ENCODE assay signal across 1 cellular context in the genomic region with DNA sequence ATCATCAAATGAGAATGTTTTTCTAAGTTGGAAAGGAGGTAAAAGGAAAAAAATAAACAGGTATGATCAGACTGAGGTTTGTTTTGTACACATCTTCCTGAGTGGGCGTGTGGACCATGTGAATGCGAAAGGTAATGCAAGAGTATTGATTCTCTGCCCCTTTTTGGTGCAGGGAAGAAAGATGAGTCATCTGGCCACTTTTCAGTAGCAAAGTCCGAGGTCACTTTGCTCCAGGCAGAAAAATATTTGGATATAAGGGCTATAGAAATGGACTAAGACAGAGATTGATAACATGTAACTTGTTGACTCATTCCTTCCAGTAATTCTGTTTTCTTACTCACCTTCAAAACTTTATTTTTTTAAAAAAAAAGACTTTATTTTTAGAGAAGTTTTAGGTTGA.
TF ChIP-seq lines count a peak whose summit lies in the region.

No MANE protein-coding gene starts in this region.

TF ChIP-seq in HepG2, 621 proteins besides CTCF, POLR2A, EP300 and RAD21 (continued from another document and continues in another):
- peak; percentile 70 for TF ChIP-seq ZEB1 (IDR thresholded peaks at IDR 0.05; ENCODE audit: insufficient replicate concordance, low read depth)
- TF ChIP-seq NRL (CRISPR knock-in tag; IDR thresholded peaks at IDR 0.05; ENCODE audit: borderline replicate concordance) = no peak
- TF ChIP-seq, protein P1, sequence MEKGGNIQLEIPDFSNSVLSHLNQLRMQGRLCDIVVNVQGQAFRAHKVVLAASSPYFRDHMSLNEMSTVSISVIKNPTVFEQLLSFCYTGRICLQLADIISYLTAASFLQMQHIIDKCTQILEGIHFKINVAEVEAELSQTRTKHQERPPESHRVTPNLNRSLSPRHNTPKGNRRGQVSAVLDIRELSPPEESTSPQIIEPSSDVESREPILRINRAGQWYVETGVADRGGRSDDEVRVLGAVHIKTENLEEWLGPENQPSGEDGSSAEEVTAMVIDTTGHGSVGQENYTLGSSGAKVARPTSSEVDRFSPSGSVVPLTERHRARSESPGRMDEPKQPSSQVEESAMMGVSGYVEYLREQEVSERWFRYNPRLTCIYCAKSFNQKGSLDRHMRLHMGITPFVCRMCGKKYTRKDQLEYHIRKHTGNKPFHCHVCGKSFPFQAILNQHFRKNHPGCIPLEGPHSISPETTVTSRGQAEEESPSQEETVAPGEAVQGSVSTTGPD (CRISPR knock-in tag; IDR thresholded peaks at IDR 0.05) = no peak
- no peak for TF ChIP-seq IRX3 (CRISPR knock-in tag; IDR thresholded peaks at IDR 0.05; ENCODE audit: borderline replicate concordance, low read depth)
- TF ChIP-seq, protein P2, sequence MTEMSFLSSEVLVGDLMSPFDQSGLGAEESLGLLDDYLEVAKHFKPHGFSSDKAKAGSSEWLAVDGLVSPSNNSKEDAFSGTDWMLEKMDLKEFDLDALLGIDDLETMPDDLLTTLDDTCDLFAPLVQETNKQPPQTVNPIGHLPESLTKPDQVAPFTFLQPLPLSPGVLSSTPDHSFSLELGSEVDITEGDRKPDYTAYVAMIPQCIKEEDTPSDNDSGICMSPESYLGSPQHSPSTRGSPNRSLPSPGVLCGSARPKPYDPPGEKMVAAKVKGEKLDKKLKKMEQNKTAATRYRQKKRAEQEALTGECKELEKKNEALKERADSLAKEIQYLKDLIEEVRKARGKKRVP (CRISPR knock-in tag; IDR thresholded peaks at IDR 0.05) = peak in 1 of 2 experiments; percentile 46; a peak in 1 of 4 replicates
- no peak for TF ChIP-seq ATAD3A (CRISPR knock-in tag; IDR thresholded peaks at IDR 0.05)
- TF ChIP-seq, protein P3, sequence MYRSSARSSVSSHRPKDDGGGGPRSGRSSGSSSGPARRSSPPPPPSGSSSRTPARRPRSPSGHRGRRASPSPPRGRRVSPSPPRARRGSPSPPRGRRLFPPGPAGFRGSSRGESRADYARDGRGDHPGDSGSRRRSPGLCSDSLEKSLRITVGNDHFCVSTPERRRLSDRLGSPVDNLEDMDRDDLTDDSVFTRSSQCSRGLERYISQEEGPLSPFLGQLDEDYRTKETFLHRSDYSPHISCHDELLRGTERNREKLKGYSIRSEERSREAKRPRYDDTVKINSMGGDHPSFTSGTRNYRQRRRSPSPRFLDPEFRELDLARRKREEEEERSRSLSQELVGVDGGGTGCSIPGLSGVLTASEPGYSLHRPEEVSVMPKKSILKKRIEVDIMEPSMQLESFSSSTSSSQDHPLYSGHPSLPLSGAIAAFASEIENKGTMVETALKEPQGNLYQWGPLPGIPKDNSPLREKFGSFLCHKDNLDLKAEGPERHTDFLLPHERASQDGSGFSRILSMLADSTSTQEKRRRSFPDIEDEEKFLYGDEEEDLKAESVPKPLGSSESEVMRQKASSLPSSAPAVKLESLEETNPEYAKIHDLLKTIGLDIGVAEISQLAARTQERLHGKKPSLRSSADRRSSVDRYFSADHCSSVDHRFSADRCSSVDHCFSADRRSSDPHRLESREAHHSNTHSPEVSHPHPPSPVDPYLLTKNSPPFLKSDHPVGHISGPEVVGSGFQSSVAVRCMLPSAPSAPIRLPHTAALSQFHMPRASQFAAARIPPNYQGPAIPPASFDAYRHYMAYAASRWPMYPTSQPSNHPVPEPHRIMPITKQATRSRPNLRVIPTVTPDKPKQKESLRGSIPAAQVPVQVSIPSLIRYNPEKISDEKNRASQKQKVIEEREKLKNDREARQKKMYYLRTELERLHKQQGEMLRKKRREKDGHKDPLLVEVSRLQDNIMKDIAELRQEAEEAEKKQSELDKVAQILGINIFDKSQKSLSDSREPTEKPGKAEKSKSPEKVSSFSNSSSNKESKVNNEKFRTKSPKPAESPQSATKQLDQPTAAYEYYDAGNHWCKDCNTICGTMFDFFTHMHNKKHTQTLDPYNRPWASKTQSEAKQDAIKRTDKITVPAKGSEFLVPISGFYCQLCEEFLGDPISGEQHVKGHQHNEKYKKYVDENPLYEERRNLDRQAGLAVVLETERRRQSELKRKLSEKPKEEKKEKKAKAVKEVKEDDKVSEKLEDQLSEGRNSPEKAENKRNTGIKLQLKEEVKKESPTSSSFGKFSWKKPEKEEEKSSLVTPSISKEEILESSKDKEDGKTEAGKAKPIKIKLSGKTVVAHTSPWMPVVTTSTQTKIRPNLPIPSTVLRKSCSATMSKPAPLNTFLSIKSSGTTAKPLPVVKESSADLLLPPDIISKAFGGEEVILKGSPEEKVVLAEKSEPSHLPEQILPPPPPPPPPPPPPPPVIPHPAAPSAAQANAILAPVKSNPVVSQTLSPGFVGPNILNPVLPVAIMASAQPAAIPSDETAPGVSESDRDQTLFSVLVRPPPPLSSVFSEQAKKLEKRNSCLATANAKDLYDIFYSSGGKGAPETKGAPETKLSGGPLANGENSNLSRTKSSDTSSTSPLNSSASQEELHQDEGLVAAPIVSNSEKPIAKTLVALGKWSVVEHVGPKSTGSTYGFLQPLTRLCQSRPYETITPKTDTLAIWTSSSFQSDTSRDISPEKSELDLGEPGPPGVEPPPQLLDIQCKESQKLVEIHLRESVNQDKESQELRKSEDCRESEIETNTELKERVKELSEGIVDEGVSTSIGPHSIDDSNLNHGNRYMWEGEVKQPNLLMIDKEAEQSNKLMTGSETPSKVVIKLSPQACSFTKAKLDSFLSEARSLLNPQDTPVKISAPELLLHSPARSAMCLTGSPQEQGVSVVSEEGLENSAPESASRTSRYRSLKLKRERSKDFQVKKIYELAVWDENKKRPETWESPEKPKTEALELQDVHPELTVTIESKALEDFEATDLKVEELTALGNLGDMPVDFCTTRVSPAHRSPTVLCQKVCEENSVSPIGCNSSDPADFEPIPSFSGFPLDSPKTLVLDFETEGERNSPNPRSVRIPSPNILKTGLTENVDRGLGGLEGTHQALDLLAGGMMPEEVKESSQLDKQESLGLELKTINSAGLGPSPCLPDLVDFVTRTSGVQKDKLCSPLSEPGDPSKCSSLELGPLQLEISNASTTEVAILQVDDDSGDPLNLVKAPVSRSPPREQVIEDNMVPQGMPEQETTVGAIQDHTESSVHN (CRISPR knock-in tag; IDR thresholded peaks at IDR 0.05) = no peak
- no peak for TF ChIP-seq NFYC (CRISPR knock-in tag; IDR thresholded peaks at IDR 0.05)
- TF ChIP-seq RFX3 (CRISPR knock-in tag; IDR thresholded peaks at IDR 0.05) = no peak
- no peak for TF ChIP-seq ZNF232 (CRISPR knock-in tag; IDR thresholded peaks at IDR 0.05; ENCODE audit: borderline replicate concordance)
- TF ChIP-seq, protein P4, sequence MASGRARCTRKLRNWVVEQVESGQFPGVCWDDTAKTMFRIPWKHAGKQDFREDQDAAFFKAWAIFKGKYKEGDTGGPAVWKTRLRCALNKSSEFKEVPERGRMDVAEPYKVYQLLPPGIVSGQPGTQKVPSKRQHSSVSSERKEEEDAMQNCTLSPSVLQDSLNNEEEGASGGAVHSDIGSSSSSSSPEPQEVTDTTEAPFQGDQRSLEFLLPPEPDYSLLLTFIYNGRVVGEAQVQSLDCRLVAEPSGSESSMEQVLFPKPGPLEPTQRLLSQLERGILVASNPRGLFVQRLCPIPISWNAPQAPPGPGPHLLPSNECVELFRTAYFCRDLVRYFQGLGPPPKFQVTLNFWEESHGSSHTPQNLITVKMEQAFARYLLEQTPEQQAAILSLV (CRISPR knock-in tag; IDR thresholded peaks at IDR 0.05; ENCODE audit: borderline replicate concordance) = no peak
- no peak for TF ChIP-seq SOX6 (IDR thresholded peaks at IDR 0.05)
- TF ChIP-seq SOX6 (CRISPR knock-in tag; IDR thresholded peaks at IDR 0.05) = peak; percentile 66; the same call in 1 of the 2 replicates
- no peak for TF ChIP-seq ZNF138 (CRISPR knock-in tag; IDR thresholded peaks at IDR 0.05; ENCODE audit: low read depth)
- TF ChIP-seq, protein P5, sequence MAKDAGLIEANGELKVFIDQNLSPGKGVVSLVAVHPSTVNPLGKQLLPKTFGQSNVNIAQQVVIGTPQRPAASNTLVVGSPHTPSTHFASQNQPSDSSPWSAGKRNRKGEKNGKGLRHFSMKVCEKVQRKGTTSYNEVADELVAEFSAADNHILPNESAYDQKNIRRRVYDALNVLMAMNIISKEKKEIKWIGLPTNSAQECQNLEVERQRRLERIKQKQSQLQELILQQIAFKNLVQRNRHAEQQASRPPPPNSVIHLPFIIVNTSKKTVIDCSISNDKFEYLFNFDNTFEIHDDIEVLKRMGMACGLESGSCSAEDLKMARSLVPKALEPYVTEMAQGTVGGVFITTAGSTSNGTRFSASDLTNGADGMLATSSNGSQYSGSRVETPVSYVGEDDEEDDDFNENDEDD (CRISPR knock-in tag; IDR thresholded peaks at IDR 0.05; ENCODE audit: borderline replicate concordance) = no peak
- no peak for TF ChIP-seq EEA1 (CRISPR knock-in tag; IDR thresholded peaks at IDR 0.05; ENCODE audit: borderline replicate concordance)
- TF ChIP-seq, protein P6, sequence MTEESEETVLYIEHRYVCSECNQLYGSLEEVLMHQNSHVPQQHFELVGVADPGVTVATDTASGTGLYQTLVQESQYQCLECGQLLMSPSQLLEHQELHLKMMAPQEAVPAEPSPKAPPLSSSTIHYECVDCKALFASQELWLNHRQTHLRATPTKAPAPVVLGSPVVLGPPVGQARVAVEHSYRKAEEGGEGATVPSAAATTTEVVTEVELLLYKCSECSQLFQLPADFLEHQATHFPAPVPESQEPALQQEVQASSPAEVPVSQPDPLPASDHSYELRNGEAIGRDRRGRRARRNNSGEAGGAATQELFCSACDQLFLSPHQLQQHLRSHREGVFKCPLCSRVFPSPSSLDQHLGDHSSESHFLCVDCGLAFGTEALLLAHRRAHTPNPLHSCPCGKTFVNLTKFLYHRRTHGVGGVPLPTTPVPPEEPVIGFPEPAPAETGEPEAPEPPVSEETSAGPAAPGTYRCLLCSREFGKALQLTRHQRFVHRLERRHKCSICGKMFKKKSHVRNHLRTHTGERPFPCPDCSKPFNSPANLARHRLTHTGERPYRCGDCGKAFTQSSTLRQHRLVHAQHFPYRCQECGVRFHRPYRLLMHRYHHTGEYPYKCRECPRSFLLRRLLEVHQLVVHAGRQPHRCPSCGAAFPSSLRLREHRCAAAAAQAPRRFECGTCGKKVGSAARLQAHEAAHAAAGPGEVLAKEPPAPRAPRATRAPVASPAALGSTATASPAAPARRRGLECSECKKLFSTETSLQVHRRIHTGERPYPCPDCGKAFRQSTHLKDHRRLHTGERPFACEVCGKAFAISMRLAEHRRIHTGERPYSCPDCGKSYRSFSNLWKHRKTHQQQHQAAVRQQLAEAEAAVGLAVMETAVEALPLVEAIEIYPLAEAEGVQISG (CRISPR knock-in tag; IDR thresholded peaks at IDR 0.05) = no peak
- TF ChIP-seq JUN (CRISPR knock-in tag; IDR thresholded peaks at IDR 0.05) = peak; percentile 31; the same call in 1 of the 2 replicates
- TF ChIP-seq RBAK (CRISPR knock-in tag; IDR thresholded peaks at IDR 0.05) = no peak
- no peak for TF ChIP-seq TGIF2 (CRISPR knock-in tag; IDR thresholded peaks at IDR 0.05)
- no peak for TF ChIP-seq ZNF569 (CRISPR knock-in tag; IDR thresholded peaks at IDR 0.05; ENCODE audit: borderline replicate concordance)
- no peak for TF ChIP-seq MBNL3 (CRISPR knock-in tag; conservative IDR thresholded peaks at IDR 0.05)
- TF ChIP-seq ZNF383 (CRISPR knock-in tag; IDR thresholded peaks at IDR 0.05; ENCODE audit: borderline replicate concordance) = no peak
- peak; percentile 90 for TF ChIP-seq HNF4A (CRISPR knock-in tag; IDR thresholded peaks at IDR 0.05)
- no peak for TF ChIP-seq HIVEP1 (CRISPR knock-in tag; IDR thresholded peaks at IDR 0.05)
- no peak for TF ChIP-seq NR2F2 (IDR thresholded peaks at IDR 0.05; ENCODE audit: borderline replicate concordance, low read depth)
- TF ChIP-seq, protein P7, sequence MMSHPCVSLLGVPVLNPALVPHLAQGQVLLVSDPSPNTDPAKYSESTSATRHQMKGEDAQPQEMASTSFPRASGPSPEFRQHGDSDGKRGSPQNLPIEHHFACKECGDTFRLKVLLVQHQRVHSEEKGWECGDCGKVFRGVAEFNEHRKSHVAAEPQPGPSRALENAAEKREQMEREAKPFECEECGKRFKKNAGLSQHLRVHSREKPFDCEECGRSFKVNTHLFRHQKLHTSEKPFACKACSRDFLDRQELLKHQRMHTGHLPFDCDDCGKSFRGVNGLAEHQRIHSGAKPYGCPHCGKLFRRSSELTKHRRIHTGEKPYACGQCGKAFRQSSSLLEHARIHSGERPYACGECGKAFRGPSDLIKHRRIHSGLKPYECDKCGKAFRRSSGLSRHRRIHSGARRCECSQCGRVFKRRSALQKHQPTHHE (CRISPR knock-in tag; IDR thresholded peaks at IDR 0.05; ENCODE audit: borderline replicate concordance) = no peak
- peak; percentile 71 for TF ChIP-seq HDAC2 (CRISPR knock-in tag; IDR thresholded peaks at IDR 0.05)
- TF ChIP-seq, protein P8, sequence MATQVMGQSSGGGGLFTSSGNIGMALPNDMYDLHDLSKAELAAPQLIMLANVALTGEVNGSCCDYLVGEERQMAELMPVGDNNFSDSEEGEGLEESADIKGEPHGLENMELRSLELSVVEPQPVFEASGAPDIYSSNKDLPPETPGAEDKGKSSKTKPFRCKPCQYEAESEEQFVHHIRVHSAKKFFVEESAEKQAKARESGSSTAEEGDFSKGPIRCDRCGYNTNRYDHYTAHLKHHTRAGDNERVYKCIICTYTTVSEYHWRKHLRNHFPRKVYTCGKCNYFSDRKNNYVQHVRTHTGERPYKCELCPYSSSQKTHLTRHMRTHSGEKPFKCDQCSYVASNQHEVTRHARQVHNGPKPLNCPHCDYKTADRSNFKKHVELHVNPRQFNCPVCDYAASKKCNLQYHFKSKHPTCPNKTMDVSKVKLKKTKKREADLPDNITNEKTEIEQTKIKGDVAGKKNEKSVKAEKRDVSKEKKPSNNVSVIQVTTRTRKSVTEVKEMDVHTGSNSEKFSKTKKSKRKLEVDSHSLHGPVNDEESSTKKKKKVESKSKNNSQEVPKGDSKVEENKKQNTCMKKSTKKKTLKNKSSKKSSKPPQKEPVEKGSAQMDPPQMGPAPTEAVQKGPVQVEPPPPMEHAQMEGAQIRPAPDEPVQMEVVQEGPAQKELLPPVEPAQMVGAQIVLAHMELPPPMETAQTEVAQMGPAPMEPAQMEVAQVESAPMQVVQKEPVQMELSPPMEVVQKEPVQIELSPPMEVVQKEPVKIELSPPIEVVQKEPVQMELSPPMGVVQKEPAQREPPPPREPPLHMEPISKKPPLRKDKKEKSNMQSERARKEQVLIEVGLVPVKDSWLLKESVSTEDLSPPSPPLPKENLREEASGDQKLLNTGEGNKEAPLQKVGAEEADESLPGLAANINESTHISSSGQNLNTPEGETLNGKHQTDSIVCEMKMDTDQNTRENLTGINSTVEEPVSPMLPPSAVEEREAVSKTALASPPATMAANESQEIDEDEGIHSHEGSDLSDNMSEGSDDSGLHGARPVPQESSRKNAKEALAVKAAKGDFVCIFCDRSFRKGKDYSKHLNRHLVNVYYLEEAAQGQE (IDR thresholded peaks at IDR 0.05; ENCODE audit: borderline replicate concordance in 1 of 2, low read depth in 1 of 2, low read length in 2 of 2) = peak in 1 of 2 experiments; percentile 23; a peak in 1 of 4 replicates
- no peak for TF ChIP-seq CCAR2 (optimal IDR thresholded peaks at IDR 0.05; ENCODE audit: low read depth, low read length)
- peak; percentile 94 for TF ChIP-seq GATAD2A (CRISPR knock-in tag; IDR thresholded peaks at IDR 0.05)
- TF ChIP-seq ARNT (IDR thresholded peaks at IDR 0.05) = no peak
- TF ChIP-seq ZNF644 (CRISPR knock-in tag; IDR thresholded peaks at IDR 0.05; ENCODE audit: low read depth) = peak; percentile 58; the same call in 1 of the 2 replicates
- peak; percentile 25; the same call in 1 of the 2 replicates for TF ChIP-seq SAP130 (CRISPR knock-in tag; IDR thresholded peaks at IDR 0.05; ENCODE audit: low read depth)
- TF ChIP-seq IRF2 (CRISPR knock-in tag; IDR thresholded peaks at IDR 0.05) = peak; percentile 65; the same call in 1 of the 2 replicates
- 0 out of 2 replicates have a peak, but pooled peaks have one; percentile 19 for TF ChIP-seq THAP11 (CRISPR knock-in tag; IDR thresholded peaks at IDR 0.05)
- TF ChIP-seq ASH2L (IDR thresholded peaks at IDR 0.05; ENCODE audit: insufficient read length, low read depth, low read length) = peak; percentile 43
